Comparison of ENCODE assay signal across 1 cellular context in the genomic region with DNA sequence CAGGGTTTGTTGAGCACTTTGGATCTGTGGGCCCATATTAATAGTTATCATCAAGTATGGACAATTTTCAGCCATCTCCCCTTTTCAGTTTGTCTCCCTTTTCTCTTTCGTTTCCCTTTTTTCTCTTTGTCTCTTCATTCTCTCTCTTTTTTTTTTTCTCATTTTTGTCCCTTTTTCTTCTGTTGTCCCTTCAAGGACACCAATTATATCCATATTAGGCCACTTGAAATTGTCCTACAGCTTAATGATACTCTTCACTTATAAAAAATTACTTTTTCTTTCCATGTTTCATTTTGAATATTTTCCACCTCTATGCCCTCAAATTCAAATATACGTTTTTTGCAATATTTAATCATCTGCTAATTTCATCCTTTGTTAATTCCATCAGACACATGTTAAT.
TF ChIP-seq lines count a peak whose summit lies in the region.

No MANE protein-coding gene starts in this region.

TF ChIP-seq in endothelial cell of umbilical vein, 7 proteins besides CTCF, POLR2A, EP300 and RAD21 (continued from another document):
- TF ChIP-seq, protein P1, sequence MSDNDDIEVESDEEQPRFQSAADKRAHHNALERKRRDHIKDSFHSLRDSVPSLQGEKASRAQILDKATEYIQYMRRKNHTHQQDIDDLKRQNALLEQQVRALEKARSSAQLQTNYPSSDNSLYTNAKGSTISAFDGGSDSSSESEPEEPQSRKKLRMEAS (IDR thresholded peaks at IDR 0.05; ENCODE audit: insufficient read depth, insufficient read length): no peak
- no peak for TF ChIP-seq POLR2AphosphoS5 (IDR thresholded peaks at IDR 0.05; ENCODE audit: insufficient read depth, low read depth, low read length)
- no peak for TF ChIP-seq GATA2 (IDR thresholded peaks at IDR 0.05; ENCODE audit: insufficient read depth, insufficient read length, low read depth, low read length)
- TF ChIP-seq JUN (IDR thresholded peaks at IDR 0.05; ENCODE audit: borderline replicate concordance, insufficient read depth, insufficient read length, low read depth): no peak
- no peak for TF ChIP-seq EZH2 (IDR thresholded peaks at IDR 0.05; ENCODE audit: borderline replicate concordance, low read depth, low read length, severe bottlenecking)
